ENCODE assay signal across 11 cellular contexts in genomic region chr17:39564201-39564828, GRCh38. TPM values are rescaled to one million over a fixed set of nuclear protein-coding genes. Genes with fewer than 3 reads are reported as not detected.
DNase-seq lines count a peak whose midpoint lies in the region; ATAC-seq and TF ChIP-seq lines count a peak whose summit lies in the region.
"Had no signal": no experiment of that assay in that cellular context is flagged by ENCODE, and none has a peak within 500 bp of the region (broad histone marks: within the 10 kb centered on the region; RNA-seq: fewer than 3 reads in every experiment).

No MANE protein-coding gene starts in this region.

- DNase-seq in ELF-1 (ENCODE audit: low read depth, low spot score) (peak; percentile 84), NCI-H1436 treated with DMSO at 0.1 percent for 48 hours (lab: John Stamatoyannopoulos, UW) (peak; percentile 75), neural crest cell (ENCODE audit: low read depth, low spot score) (no peak), tibial nerve (ENCODE audit: low spot score in 2 of 2) (no peak), MM.1S (no peak)
- no peak for DNase-seq in activated CD8-positive, alpha-beta memory T cell treated with anti-CD3 and anti-CD28 coated beads, Interleukin-2, amount 10 ng/mL, durations not matched to agents 7 days and 5 days
- DNase-seq: kidney, naive B cell had no signal

- H3K4me1 Mint-ChIP-seq in brain (peaks cover 75% of the 10 kb centered on the region), neural crest cell (peaks cover 17% of the 10 kb centered on the region)
- H3K4me1 Mint-ChIP-seq in activated CD8-positive, alpha-beta memory T cell treated with anti-CD3 and anti-CD28 coated beads, Interleukin-2, amount 10 ng/mL, durations not matched to agents 7 days and 5 days, result no peaks in the 10 kb centered on the region

- H3K27ac ChIP-seq in tibial nerve (no peak overlapping the region), MM.1S (ENCODE audit: low read length) (no peak overlapping the region)

- no peak for TF ChIP-seq POLR2A in tibial nerve (IDR thresholded peaks at IDR 0.05)

- H3K4me2 ChIP-seq in MM.1S (ENCODE audit: low read depth, low read length), result no peak overlapping the region

- H3K9ac ChIP-seq in MM.1S (ENCODE audit: low read length), result no peak overlapping the region

- TF ChIP-seq CTCF in brain (conservative IDR thresholded peaks at IDR 0.05), result no peak
- TF ChIP-seq CTCF in neural crest cell (conservative IDR thresholded peaks at IDR 0.05), result no peak
- no peak for TF ChIP-seq CTCF in tibial nerve (IDR thresholded peaks at IDR 0.05)
- no peak for TF ChIP-seq CTCF in MM.1S (IDR thresholded peaks at IDR 0.05; ENCODE audit: low read length)

- H3K9me3 Mint-ChIP-seq in brain (no peaks in the 10 kb centered on the region), neural crest cell (no peaks in the 10 kb centered on the region)
- H3K9me3 Mint-ChIP-seq in activated CD8-positive, alpha-beta memory T cell treated with anti-CD3 and anti-CD28 coated beads, Interleukin-2, amount 10 ng/mL, durations not matched to agents 7 days and 5 days (ENCODE audit: low read depth), result no peaks in the 10 kb centered on the region
- H3K9me3 Mint-ChIP-seq: naive B cell had no signal

- H3K79me2 ChIP-seq in MM.1S (ENCODE audit: low read length), result no peaks in the 10 kb centered on the region

- CTCF ChIA-PET in activated CD8-positive, alpha-beta memory T cell treated with anti-CD3 and anti-CD28 coated beads, Interleukin-2, amount 10 ng/mL, durations not matched to agents 7 days and 5 days (lab: Charles Lee), result no interaction called here

- no peaks in the 10 kb centered on the region for H3F3A ChIP-seq in MM.1S (ENCODE audit: insufficient read depth, low read length)

- no peak for ATAC-seq in GM18868 (IDR thresholded peaks at IDR 0.05; ENCODE audit: unreplicated experiment)
- no peak for ATAC-seq in activated CD8-positive, alpha-beta memory T cell treated with anti-CD3 and anti-CD28 coated beads, Interleukin-2, amount 10 ng/mL, durations not matched to agents 7 days and 5 days
- ATAC-seq: Right ventricle myocardium inferior had no signal

- no peaks in the 10 kb centered on the region for H4K20me1 ChIP-seq in MM.1S (ENCODE audit: insufficient read depth, low read length)

- H3K4me3 ChIP-seq in tibial nerve (no peak overlapping the region), MM.1S (ENCODE audit: low read length) (no peak overlapping the region)

- H3K36me3 ChIP-seq in tibial nerve, result peaks cover 0 to 85% (median 5%) of the 10 kb centered on the region in 3 donors
- no peaks in the 10 kb centered on the region for H3K36me3 ChIP-seq in MM.1S (replicated peaks; ENCODE audit: insufficient read depth, low read length)

- H3K9me3 ChIP-seq in tibial nerve (no peaks in the 10 kb centered on the region), MM.1S (replicated peaks; ENCODE audit: insufficient read depth, low read length) (no peaks in the 10 kb centered on the region)

- H3K36me3 Mint-ChIP-seq in brain, result peaks cover 35% of the 10 kb centered on the region
- peaks cover 3% of the 10 kb centered on the region for H3K36me3 Mint-ChIP-seq in neural crest cell (ENCODE audit: low read depth)
- peaks cover 25% of the 10 kb centered on the region for H3K36me3 Mint-ChIP-seq in activated CD8-positive, alpha-beta memory T cell treated with anti-CD3 and anti-CD28 coated beads, Interleukin-2, amount 10 ng/mL, durations not matched to agents 7 days and 5 days

- H3K4me3 Mint-ChIP-seq in brain (peak overlapping the region in 4 of 5 experiments; percentile 41 to 83 (median 80)), neural crest cell (peak overlapping the region; percentile 16)
- no peak overlapping the region for H3K4me3 Mint-ChIP-seq in activated CD8-positive, alpha-beta memory T cell treated with anti-CD3 and anti-CD28 coated beads, Interleukin-2, amount 10 ng/mL, durations not matched to agents 7 days and 5 days

- WGBS in tibial nerve, 2 donors, result 82 to 83% methylated on average over 4 of the region's 4 CpGs

- TF ChIP-seq EP300 in tibial nerve (IDR thresholded peaks at IDR 0.05), result no peak

- H3K27me3 ChIP-seq in tibial nerve (no peaks in the 10 kb centered on the region), MM.1S (replicated peaks; ENCODE audit: insufficient read depth, low read length) (no peaks in the 10 kb centered on the region)

- H2AFZ ChIP-seq in MM.1S (ENCODE audit: low read length), result no peak overlapping the region

- H3K4me1 ChIP-seq in tibial nerve, result peaks cover 0 to 2% (median 0%) of the 10 kb centered on the region in 4 donors
- H3K4me1 ChIP-seq in MM.1S (ENCODE audit: low read length), result no peaks in the 10 kb centered on the region

- no peaks in the 10 kb centered on the region for H3K9me2 ChIP-seq in MM.1S (replicated peaks; ENCODE audit: insufficient read depth, low read length)

- H3K27ac Mint-ChIP-seq in brain (peak overlapping the region; percentile 84 to 100 (median 97)), neural crest cell (ENCODE audit: unreplicated experiment) (no peak overlapping the region)
- H3K27ac Mint-ChIP-seq in activated CD8-positive, alpha-beta memory T cell treated with anti-CD3 and anti-CD28 coated beads, Interleukin-2, amount 10 ng/mL, durations not matched to agents 7 days and 5 days, result no peak overlapping the region

- H3K27me3 Mint-ChIP-seq in brain, result no peaks in the 10 kb centered on the region
- H3K27me3 Mint-ChIP-seq in neural crest cell (ENCODE audit: low read depth), result no peaks in the 10 kb centered on the region
- H3K27me3 Mint-ChIP-seq in activated CD8-positive, alpha-beta memory T cell treated with anti-CD3 and anti-CD28 coated beads, Interleukin-2, amount 10 ng/mL, durations not matched to agents 7 days and 5 days, result no peaks in the 10 kb centered on the region
- H3K27me3 Mint-ChIP-seq: naive B cell had no signal

RNA-seq across cellular contexts. Expression of gene NEUROD2, which starts 43.4 kb away (rescaled TPM):
- 8.1 TPM for polyA plus RNA-seq in brain (ENCODE audit: insufficient read depth, low read depth, low replicate concordance)
- total RNA-seq in neural crest cell (not detected in 2 replicates), tibial nerve (not detected)
- not detected for total RNA-seq in activated CD8-positive, alpha-beta memory T cell treated with anti-CD3 and anti-CD28 coated beads, Interleukin-2, amount 10 ng/mL, durations not matched to agents 7 days and 5 days
- total RNA-seq: kidney, Right ventricle myocardium inferior had no signal

Comparison
In these comparisons a context has a peak if more than half of its experiments do, and no peak if none do; other contexts are left out.
1. DNase-seq: peak in ELF-1 (single experiment) and NCI-H1436 treated with DMSO at 0.1 percent for 48 hours (single experiment); none in neural crest cell (single experiment), activated CD8-positive, alpha-beta memory T cell treated with anti-CD3 and anti-CD28 coated beads, Interleukin-2, amount 10 ng/mL, durations not matched to agents 7 days and 5 days (single experiment), tibial nerve (0 of 2) and MM.1S (single experiment).
2. H3K27ac Mint-ChIP-seq: peak in brain (5 of 5); none in neural crest cell (single experiment) and activated CD8-positive, alpha-beta memory T cell treated with anti-CD3 and anti-CD28 coated beads, Interleukin-2, amount 10 ng/mL, durations not matched to agents 7 days and 5 days (single experiment).